In genomic region chr17:48310748-48311213, GRCh38 we compare ENCODE assay signal across 1 cellular context.
TF ChIP-seq lines count a peak whose summit lies in the region.

No MANE protein-coding gene starts in this region.

TF ChIP-seq in GM23338, 12 proteins besides CTCF, POLR2A, EP300 and RAD21 (continued from another document):
- TF ChIP-seq ZNF462 (CRISPR knock-in tag; IDR thresholded peaks at IDR 0.05) (no peak), CREB1 (CRISPR knock-in tag; IDR thresholded peaks at IDR 0.05; ENCODE audit: low read depth) (no peak), EZH2phosphoT487 (IDR thresholded peaks at IDR 0.05; ENCODE audit: unreplicated experiment) (no peak), STAT1 (IDR thresholded peaks at IDR 0.05; ENCODE audit: unreplicated experiment) (no peak), ZNF114 (CRISPR knock-in tag; IDR thresholded peaks at IDR 0.05) (no peak), REST (IDR thresholded peaks at IDR 0.05; ENCODE audit: unreplicated experiment) (no peak)
